In genomic region chr11:62538470-62539237, GRCh38 we compare ENCODE assay signal across 1 cellular context.
TF ChIP-seq lines count a peak whose summit lies in the region.

No MANE protein-coding gene starts in this region.

TF ChIP-seq in WTC11, 78 proteins besides CTCF, POLR2A, EP300 and RAD21 (continued from another document):
- TF ChIP-seq EMX1 (CRISPR knock-in tag; IDR thresholded peaks at IDR 0.05) (no peak), ZNF263 (CRISPR knock-in tag; IDR thresholded peaks at IDR 0.05; ENCODE audit: low read depth) (no peak)
